ENCODE assay signal across 1 cellular context in the genomic region with DNA sequence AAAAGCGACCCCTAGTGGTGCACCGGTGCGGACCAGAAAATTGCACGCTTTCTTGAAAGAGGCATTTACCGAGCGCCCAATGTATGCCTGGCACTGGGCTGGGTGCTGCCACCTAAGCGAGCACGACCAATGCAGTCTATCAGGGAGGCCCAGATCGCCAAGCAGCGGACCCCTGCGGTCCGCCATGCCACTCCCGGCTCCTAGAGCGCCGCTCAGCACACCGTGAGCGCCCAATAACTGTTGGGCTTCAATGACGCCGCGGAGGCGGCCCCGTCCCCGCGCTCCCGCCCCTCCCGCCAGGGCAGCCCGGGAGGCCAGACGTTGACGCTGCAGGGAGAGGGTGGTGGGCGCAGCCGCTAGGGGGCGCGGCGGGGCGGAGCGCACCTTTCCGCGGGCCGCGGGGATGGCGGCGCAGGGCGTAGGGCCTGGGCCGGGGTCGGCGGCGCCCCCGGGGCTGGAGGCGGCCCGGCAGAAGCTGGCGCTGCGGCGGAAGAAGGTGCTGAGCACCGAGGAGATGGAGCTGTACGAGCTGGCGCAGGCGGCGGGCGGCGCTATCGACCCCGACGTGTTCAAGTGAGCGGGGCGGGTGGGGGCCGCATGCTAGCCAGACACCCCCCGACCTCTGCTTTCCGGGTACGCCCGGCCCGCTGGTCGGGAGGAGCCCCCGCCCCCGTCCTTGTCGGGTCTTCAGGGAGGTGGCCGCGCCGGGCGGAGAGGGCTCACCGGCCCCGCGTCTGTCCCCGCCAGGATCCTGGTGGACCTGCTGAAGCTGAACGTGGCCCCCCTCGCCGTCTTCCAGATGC.
TF ChIP-seq lines count a peak whose summit lies in the region.

Gene MZT2B, plus strand, starts transcription at position 383 of the 803 bp plus-strand sequence. Its CDS starts 21 bp downstream, at position 404.

TF ChIP-seq in GM12878, 131 proteins besides CTCF, POLR2A, EP300 and RAD21 (continued from another document):
- TF ChIP-seq, protein P1, sequence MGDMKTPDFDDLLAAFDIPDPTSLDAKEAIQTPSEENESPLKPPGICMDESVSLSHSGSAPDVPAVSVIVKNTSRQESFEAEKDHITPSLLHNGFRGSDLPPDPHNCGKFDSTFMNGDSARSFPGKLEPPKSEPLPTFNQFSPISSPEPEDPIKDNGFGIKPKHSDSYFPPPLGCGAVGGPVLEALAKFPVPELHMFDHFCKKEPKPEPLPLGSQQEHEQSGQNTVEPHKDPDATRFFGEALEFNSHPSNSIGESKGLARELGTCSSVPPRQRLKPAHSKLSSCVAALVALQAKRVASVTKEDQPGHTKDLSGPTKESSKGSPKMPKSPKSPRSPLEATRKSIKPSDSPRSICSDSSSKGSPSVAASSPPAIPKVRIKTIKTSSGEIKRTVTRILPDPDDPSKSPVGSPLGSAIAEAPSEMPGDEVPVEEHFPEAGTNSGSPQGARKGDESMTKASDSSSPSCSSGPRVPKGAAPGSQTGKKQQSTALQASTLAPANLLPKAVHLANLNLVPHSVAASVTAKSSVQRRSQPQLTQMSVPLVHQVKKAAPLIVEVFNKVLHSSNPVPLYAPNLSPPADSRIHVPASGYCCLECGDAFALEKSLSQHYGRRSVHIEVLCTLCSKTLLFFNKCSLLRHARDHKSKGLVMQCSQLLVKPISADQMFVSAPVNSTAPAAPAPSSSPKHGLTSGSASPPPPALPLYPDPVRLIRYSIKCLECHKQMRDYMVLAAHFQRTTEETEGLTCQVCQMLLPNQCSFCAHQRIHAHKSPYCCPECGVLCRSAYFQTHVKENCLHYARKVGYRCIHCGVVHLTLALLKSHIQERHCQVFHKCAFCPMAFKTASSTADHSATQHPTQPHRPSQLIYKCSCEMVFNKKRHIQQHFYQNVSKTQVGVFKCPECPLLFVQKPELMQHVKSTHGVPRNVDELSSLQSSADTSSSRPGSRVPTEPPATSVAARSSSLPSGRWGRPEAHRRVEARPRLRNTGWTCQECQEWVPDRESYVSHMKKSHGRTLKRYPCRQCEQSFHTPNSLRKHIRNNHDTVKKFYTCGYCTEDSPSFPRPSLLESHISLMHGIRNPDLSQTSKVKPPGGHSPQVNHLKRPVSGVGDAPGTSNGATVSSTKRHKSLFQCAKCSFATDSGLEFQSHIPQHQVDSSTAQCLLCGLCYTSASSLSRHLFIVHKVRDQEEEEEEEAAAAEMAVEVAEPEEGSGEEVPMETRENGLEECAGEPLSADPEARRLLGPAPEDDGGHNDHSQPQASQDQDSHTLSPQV (IDR thresholded peaks at IDR 0.05): peak; percentile 67; the same call in 1 of the 2 replicates
- TF ChIP-seq GATAD2B (conservative IDR thresholded peaks at IDR 0.05; ENCODE audit: low read depth): peak; percentile 55; the same call in 1 of the 2 replicates
- TF ChIP-seq IKZF1 (conservative IDR thresholded peaks at IDR 0.05): peak; percentile 7
- TF ChIP-seq CREM (IDR thresholded peaks at IDR 0.05; ENCODE audit: low read depth): peak; percentile 53
- 0 out of 2 replicates have a peak, but pooled peaks have one; percentile 4 for TF ChIP-seq BCL11A (IDR thresholded peaks at IDR 0.05; ENCODE audit: low read depth, low read length)
- peak; percentile 36; the same call in 1 of the 2 replicates for TF ChIP-seq DPF2 (IDR thresholded peaks at IDR 0.05)
- 0 out of 2 replicates have a peak, but pooled peaks have one; percentile 49 for TF ChIP-seq LARP7 (IDR thresholded peaks at IDR 0.05)
- peak; percentile 91 for TF ChIP-seq YY1 (IDR thresholded peaks at IDR 0.05; ENCODE audit: low read depth, low read length)
- TF ChIP-seq POLR2AphosphoS5 (IDR thresholded peaks at IDR 0.05; ENCODE audit: low read length): peak; percentile 66
- TF ChIP-seq NR2F1 (conservative IDR thresholded peaks at IDR 0.05): peak; percentile 54; the same call in 1 of the 2 replicates
- TF ChIP-seq SRF (IDR thresholded peaks at IDR 0.05; ENCODE audit: low read depth in 2 of 2, low read length in 2 of 2): peak in 1 of 2 experiments; percentile 37; a peak in 1 of 4 replicates
- peak; percentile 64; the same call in 1 of the 2 replicates for TF ChIP-seq CREB1 (IDR thresholded peaks at IDR 0.05; ENCODE audit: low read depth)
- TF ChIP-seq PML (IDR thresholded peaks at IDR 0.05; ENCODE audit: low read length): 0 out of 2 replicates have a peak, but pooled peaks have one; percentile 73
- peak; percentile 99 for TF ChIP-seq SMARCA5 (IDR thresholded peaks at IDR 0.05)
- TF ChIP-seq SMC3 (IDR thresholded peaks at IDR 0.05; ENCODE audit: borderline replicate concordance, low read length): peak; percentile 39; the same call in 1 of the 2 replicates
- TF ChIP-seq EGR1 (IDR thresholded peaks at IDR 0.05; ENCODE audit: borderline replicate concordance in 1 of 2, low read depth in 2 of 2, low read length in 2 of 2): peak in 1 of 2 experiments; percentile 70; a peak in 2 of 3 replicates
- TF ChIP-seq NBN (IDR thresholded peaks at IDR 0.05): peak; percentile 28; the same call in 1 of the 2 replicates
- TF ChIP-seq CBFB (IDR thresholded peaks at IDR 0.05; ENCODE audit: low read depth): 0 out of 2 replicates have a peak, but pooled peaks have one; percentile 36
- TF ChIP-seq POU2F2 (IDR thresholded peaks at IDR 0.05; ENCODE audit: borderline replicate concordance, low read depth, low read length): 0 out of 3 replicates have a peak, but pooled peaks have one; percentile 37
- TF ChIP-seq RB1 (IDR thresholded peaks at IDR 0.05; ENCODE audit: borderline replicate concordance): peak; percentile 77; the same call in 1 of the 2 replicates
